7 cellular contexts compared by ENCODE assay signal in genomic region chr10:60972181-60972580, GRCh38. TPM values are rescaled to one million over a fixed set of nuclear protein-coding genes. Genes with fewer than 3 reads are reported as not detected.
DNase-seq lines count a peak whose midpoint lies in the region; ATAC-seq, FAIRE-seq and TF ChIP-seq lines count a peak whose summit lies in the region.
"Not testable (repeated sequence)": the region's sequence is repeated elsewhere in the genome, so short reads cannot be mapped to it uniquely, and the experiment has no call there.
"Had no signal": no experiment of that assay in that cellular context is flagged by ENCODE, and none has a peak within 500 bp of the region (broad histone marks: within the 10 kb centered on the region; RNA-seq: fewer than 3 reads in every experiment).

No MANE protein-coding gene starts in this region.

- not testable (repeated sequence) for ATAC-seq in K562

- not testable (repeated sequence) for H3K79me2 ChIP-seq in K562 (ENCODE audit: control insufficient read depth, insufficient read depth, low read length)

- not testable (repeated sequence) for TF ChIP-seq RAD21 in K562 (CRISPR knock-in tag; conservative IDR thresholded peaks at IDR 0.05 in 1 of 2, IDR thresholded peaks at IDR 0.05 in 1 of 2)

- not testable (repeated sequence) for H3K36me3 ChIP-seq in HEK293 (ENCODE audit: control insufficient read depth in 2 of 2, insufficient read depth in 1 of 2, low read length in 2 of 2); K562 (ENCODE audit: control insufficient read depth, insufficient read depth, low read length)

- not testable (repeated sequence) for H3K9ac ChIP-seq in K562 (ENCODE audit: insufficient read depth in 1 of 2, low read depth in 2 of 2, low read length in 2 of 2)

- H4K20me1 ChIP-seq in K562 (replicated peaks; ENCODE audit: control insufficient read depth, insufficient read depth, low read length): not testable (repeated sequence)

- CTCF ChIA-PET in HEK293 (lab: Yijun Ruan, JAX); K562 (lab: Yijun Ruan, JAX; ENCODE audit: low intra/inter-chr PET ratio): not testable (repeated sequence)

- not testable (repeated sequence) for BruUV-seq in K562 (replicated peaks; lab: Mats Ljungman, UMichigan)

- not testable (repeated sequence) for H3K9me3 ChIP-seq in HEK293 (ENCODE audit: control insufficient read depth, insufficient read depth, low read depth, low read length); K562 (replicated peaks; ENCODE audit: control insufficient read depth, insufficient read depth, low read depth, low read length)

- TF ChIP-seq CTCF in HEK293 (tag by site-specific recombination; IDR thresholded peaks at IDR 0.05); K562 (IDR thresholded peaks at IDR 0.05 in 2 of 3, conservative IDR thresholded peaks at IDR 0.05 in 1 of 3; ENCODE audit: insufficient read depth in 2 of 3, low read depth in 1 of 3, low read length in 3 of 3): not testable (repeated sequence)

- DNase-seq in K562 (ENCODE audit: extremely low read depth in 1 of 4, low spot score in 3 of 4): not testable (repeated sequence)

- POLR2A ChIA-PET in HEK293 (lab: Yijun Ruan, JAX): not testable (repeated sequence)
- POLR2A ChIA-PET in K562 (lab: Yijun Ruan, JAX): interaction anchor here (0.7 kb wide), 1 partner anchor 175 kb away, joined by 4 read pairs; no protein-coding TSS in a partner anchor

- not testable (repeated sequence) for TF ChIP-seq POLR2A in K562 (conservative IDR thresholded peaks at IDR 0.05)

- in situ Hi-C loops in K562 (cut with MboI): not testable (repeated sequence)

- not testable (repeated sequence) for FAIRE-seq in K562 (lab: Jason Lieb, UNC)

- H3K9me1 ChIP-seq in K562 (ENCODE audit: control insufficient read depth, insufficient read depth, low read length): not testable (repeated sequence)

- TF ChIP-seq EP300 in K562 (IDR thresholded peaks at IDR 0.05; ENCODE audit: low read length): not testable (repeated sequence)

- 79% methylated on average over 2 of the region's 2 CpGs for WGBS in K562 (ENCODE audit: insufficient coverage, low coverage, missing lambda C conversion rate)

- not testable (repeated sequence) for H3K4me2 ChIP-seq in K562 (ENCODE audit: insufficient read depth, low read length)

- not testable (repeated sequence) for H3K27ac ChIP-seq in HEK293 (ENCODE audit: extremely low read depth, low read depth, low read length); K562 (ENCODE audit: extremely low read depth, low read depth, low read length)

- intact Hi-C loops in K562 (cut with micrococcal nuclease): not testable (repeated sequence)

- not testable (repeated sequence) for H3K4me3 ChIP-seq in HEK293 (ENCODE audit: low read depth, low read length); K562

- not testable (repeated sequence) for H3K4me1 ChIP-seq in HEK293 (ENCODE audit: control insufficient read depth, insufficient read depth, low read length)
- H3K4me1 ChIP-seq in K562 (replicated peaks in 1 of 2; ENCODE audit: control insufficient read depth in 2 of 2, insufficient read depth in 2 of 2, low read length in 2 of 2): peaks cover 7 to 37% of the 10 kb centered on the region in 2 experiments

- H2AFZ ChIP-seq in K562 (ENCODE audit: low read depth, low read length): not testable (repeated sequence)

- not testable (repeated sequence) for H3K27me3 ChIP-seq in K562 (ENCODE audit: control insufficient read depth in 2 of 2, insufficient read depth in 2 of 2, low read length in 2 of 2)

TF ChIP-seq in HEK293, 187 proteins besides CTCF, POLR2A, EP300 and RAD21:
- peak; percentile 93 for TF ChIP-seq ZNF146 (tag by site-specific recombination; IDR thresholded peaks at IDR 0.05)

TF ChIP-seq in K562, 482 proteins besides CTCF, POLR2A, EP300 and RAD21:
- TF ChIP-seq ZNF146 (CRISPR knock-in tag; IDR thresholded peaks at IDR 0.05; ENCODE audit: unreplicated experiment) (peak; percentile 61), KDM1A (IDR thresholded peaks at IDR 0.05) (peak in 1 of 2 experiments; percentile 29; a peak in 1 of 4 replicates)

RNA-seq across cellular contexts. Expression of gene RHOBTB1, which starts 28.2 kb away (rescaled TPM):
- 11.2 and 15.6 TPM in 2 replicates for total RNA-seq in K562 (2011; cell fraction: chromatin; rRNA removed; ENCODE audit: low replicate concordance)
- total RNA-seq in K562 (2011; cell fraction: nucleolus; rRNA removed): 5.0 and 5.5 TPM in 2 replicates
- total RNA-seq in K562 (2011; cell fraction: nucleoplasm; rRNA removed): 4.9 and 5.2 TPM in 2 replicates
- 6.6 and 10.4 TPM in 2 replicates for total RNA-seq in K562 (2014; rRNA removed)
- total RNA-seq in K562 (2014; rRNA removed; fragmentation: Illumina TruSeq; extraction: Trizol): 10.6 and 11.6 TPM in 2 replicates
- 8.8 and 9.2 TPM in 2 replicates for total RNA-seq in K562 (2015; rRNA removed; fragmentation: Illumina TruSeq; extraction: Trizol)
- 8.2 and 8.5 TPM in 2 replicates for total RNA-seq in K562 (2021)
- polyA plus RNA-seq in K562 (2011; rRNA removed): 6.8 and 11.7 TPM in 2 replicates
- 3.3 and 3.5 TPM in 2 replicates for polyA plus RNA-seq in K562 (2011; cell fraction: cytosol; rRNA removed)
- polyA plus RNA-seq in K562 (2011; cell fraction: nucleus; rRNA removed): 35.6 and 37.0 TPM in 2 replicates
- polyA plus RNA-seq in K562 (2012): 5.4 and 9.0 TPM in 2 replicates
- 7.3 and 9.3 TPM in 2 replicates for polyA plus RNA-seq in K562 (2014; fragmentation: Illumina TruSeq; extraction: Trizol)
- 1 to 10 TPM; 1.7 to 3.8 TPM for polyA plus RNA-seq in K562 (2014; fragmentation: Nextera tagmentation; extraction: Ambion mirVana)
- polyA plus RNA-seq in K562 (2014; rRNA removed): 9.7 and 11.5 TPM in 2 replicates
- 4.7 and 8.1 TPM in 2 replicates for polyA minus RNA-seq in K562 (2011; rRNA and poly(A)+ RNA removed)
- polyA minus RNA-seq in K562 (2011; cell fraction: cytosol; rRNA and poly(A)+ RNA removed): 3.7 and 6.9 TPM in 2 replicates
- 9.7 TPM in 2 replicates for polyA minus RNA-seq in K562 (2011; cell fraction: nucleus; rRNA and poly(A)+ RNA removed)
- total RNA-seq: CD4-positive, alpha-beta T cell; CD8-positive, alpha-beta T cell had no signal
- polyA plus RNA-seq: CD4-positive, alpha-beta memory T cell; CD4-positive, CD25-positive, alpha-beta regulatory T cell; CD8-positive, alpha-beta memory T cell had no signal
